10 cellular contexts compared by ENCODE assay signal in genomic region chr13:75754936-75755335, GRCh38.
"Had no signal": no experiment of that assay in that cellular context is flagged by ENCODE, and none has a peak within 500 bp of the region (broad histone marks: within the 10 kb centered on the region; RNA-seq: fewer than 3 reads in every experiment).

No MANE protein-coding gene starts in this region.

- H3K9me3 ChIP-seq: HAP-1 had no signal

- H3K9ac ChIP-seq: GM23248 had no signal

- H3K27ac ChIP-seq: GM23248, HL-60 had no signal

- H3K36me3 ChIP-seq: HAP-1 had no signal

- H3K4me3 ChIP-seq: GM23248, HAP-1, K562 had no signal

- H2AFZ ChIP-seq: GM23248 had no signal

- ATAC-seq: HCT116, HepG2, K562 had no signal

- DNase-seq: GM23248, GOT3, H7, IMR-90, KG1 had no signal

- H3K4me1 ChIP-seq: HAP-1 had no signal
